18 cellular contexts compared by ENCODE assay signal in the genomic region with DNA sequence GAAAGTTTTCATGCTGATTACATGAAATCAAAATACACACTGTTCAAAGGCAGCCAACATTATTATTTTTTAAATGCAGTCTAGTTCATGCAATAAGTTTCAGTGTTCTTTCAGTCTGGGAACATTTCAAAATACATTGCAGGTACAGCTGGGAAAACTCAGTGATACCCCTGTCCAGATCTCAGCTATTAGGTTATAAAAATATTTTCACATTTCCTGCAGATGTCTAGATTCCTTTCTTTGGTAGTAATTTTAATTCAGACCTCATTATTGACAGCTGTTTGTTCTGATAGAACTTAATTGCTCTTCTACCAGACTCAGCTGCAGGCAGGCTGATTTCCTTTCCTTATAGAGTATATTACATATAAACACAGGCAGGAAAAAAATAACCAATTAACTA.
DNase-seq lines count a peak whose midpoint lies in the region; ATAC-seq and TF ChIP-seq lines count a peak whose summit lies in the region.
"Had no signal": no experiment of that assay in that cellular context is flagged by ENCODE, and none has a peak within 500 bp of the region (broad histone marks: within the 10 kb centered on the region; RNA-seq: fewer than 3 reads in every experiment).

No MANE protein-coding gene starts in this region.

- H3K9me3 ChIP-seq in T-helper 17 cell (ENCODE audit: control insufficient read depth, low read length, poor library complexity, severe bottlenecking) = no peaks in the 10 kb centered on the region
- H3K9me3 ChIP-seq: A549; BLaER1 treated with 17β-estradiol and CSF1 and Interleukin-3, amounts not matched to agents 10 nM and 100 nM; Caco-2 had no signal

- DNase-seq in NCI-H748 (lab: John Stamatoyannopoulos, UW; ENCODE audit: unreplicated experiment) (peak; percentile 26), NCI-H748 treated with DMSO at 0.1 percent for 48 hours (lab: John Stamatoyannopoulos, UW) (no peak), NCI-H146 (lab: John Stamatoyannopoulos, UW) (peak; percentile 44), dermis blood vessel endothelial cell (peak; percentile 55), fibroblast of the aortic adventitia (ENCODE audit: low read depth) (peak; percentile 13), epidermal melanocyte (ENCODE audit: insufficient read length, low spot score) (no peak), T-helper 17 cell (no peak)
- no peak for DNase-seq in stimulated activated CD4-positive, alpha-beta T cell treated with anti-CD3 and anti-CD28 coated beads, Interleukin-2, amount 100 ng/mL, for 48 hours
- DNase-seq: AML-193; Caco-2; Calu3; CD4-positive, alpha-beta T cell; CD8-positive, alpha-beta T cell; DMS79 treated with DMSO at 0.1 percent for 48 hours; GF-D8 had no signal

- no peak for TF ChIP-seq CTCF in fibroblast of the aortic adventitia (IDR thresholded peaks at IDR 0.05; ENCODE audit: insufficient read depth, low read length)

- no peaks in the 10 kb centered on the region for H3K27me3 Mint-ChIP-seq in T-helper 17 cell
- H3K27me3 Mint-ChIP-seq: B cell; CD4-positive, alpha-beta T cell had no signal

- ATAC-seq in T-helper 17 cell = no peak
- ATAC-seq: A549; CD8-positive, alpha-beta T cell had no signal

- H3K27ac Mint-ChIP-seq in T-helper 17 cell = no peak overlapping the region
- H3K27ac Mint-ChIP-seq: B cell; CD4-positive, alpha-beta T cell; CD8-positive, alpha-beta T cell had no signal

- H3K4me3 ChIP-seq in fibroblast of the aortic adventitia (ENCODE audit: low read depth, low read length) = no peak overlapping the region
- H3K4me3 ChIP-seq: A549; BLaER1 treated with 17β-estradiol and CSF1 and Interleukin-3, amounts not matched to agents 10 nM and 100 nM had no signal

- no peaks in the 10 kb centered on the region for H3K4me1 Mint-ChIP-seq in T-helper 17 cell
- H3K4me1 Mint-ChIP-seq: B cell had no signal

- H3K4me3 Mint-ChIP-seq in T-helper 17 cell = no peak overlapping the region
- H3K4me3 Mint-ChIP-seq: B cell; CD4-positive, alpha-beta T cell; CD8-positive, alpha-beta T cell had no signal

- no peaks in the 10 kb centered on the region for H3K36me3 Mint-ChIP-seq in T-helper 17 cell (ENCODE audit: low read depth)
- H3K36me3 Mint-ChIP-seq: CD8-positive, alpha-beta T cell had no signal

Comparison
In these comparisons a context has a peak if more than half of its experiments do, and no peak if none do; other contexts are left out.
1. DNase-seq: peak in NCI-H748 (single experiment), NCI-H146 (single experiment), dermis blood vessel endothelial cell (single experiment) and fibroblast of the aortic adventitia (single experiment); none in NCI-H748 treated with DMSO at 0.1 percent for 48 hours (single experiment), epidermal melanocyte (single experiment), T-helper 17 cell (0 of 3) and stimulated activated CD4-positive, alpha-beta T cell treated with anti-CD3 and anti-CD28 coated beads, Interleukin-2, amount 100 ng/mL, for 48 hours (0 of 2).